8 cellular contexts compared by ENCODE assay signal in genomic region chr9:133509179-133510083, GRCh38.
A peak's percentile ranks its signal among the peaks of the same experiment; 100 is the strongest.
DNase-seq lines count a peak whose midpoint lies in the region; ATAC-seq lines count a peak whose summit lies in the region.

No MANE protein-coding gene starts in this region.

- DNase-seq in DMS79 treated with DMSO at 0.1 percent for 48 hours (lab: John Stamatoyannopoulos, UW): peak; percentile 83
- peak; percentile 96 for DNase-seq in NCI-H1417 treated with DMSO at 0.1 percent for 48 hours (lab: John Stamatoyannopoulos, UW)
- DNase-seq in midbrain (lab: John Stamatoyannopoulos, UW): peak; percentile 55
- DNase-seq in stimulated activated CD4-positive, alpha-beta T cell treated with anti-CD3 and anti-CD28 coated beads, Interleukin-2, amount 100 ng/mL, for 48 hours: no peak

- peak overlapping the region; percentile 79 for H3K27ac ChIP-seq in angular gyrus (ENCODE audit: low read depth, low read length)

- ATAC-seq in HG03442 (IDR thresholded peaks at IDR 0.05; ENCODE audit: unreplicated experiment) (no peak), HG03354 (IDR thresholded peaks at IDR 0.05; ENCODE audit: poor library complexity, severe bottlenecking, unreplicated experiment) (no peak), HG03565 (IDR thresholded peaks at IDR 0.05; ENCODE audit: unreplicated experiment) (no peak)

Comparison
In these comparisons a context has a peak if more than half of its experiments do, and no peak if none do; other contexts are left out.
1. DNase-seq: peak in DMS79 treated with DMSO at 0.1 percent for 48 hours (single experiment), NCI-H1417 treated with DMSO at 0.1 percent for 48 hours (single experiment) and midbrain (single experiment); none in stimulated activated CD4-positive, alpha-beta T cell treated with anti-CD3 and anti-CD28 coated beads, Interleukin-2, amount 100 ng/mL, for 48 hours (0 of 2).